Comparison of ENCODE assay signal across 34 cellular contexts in the genomic region with DNA sequence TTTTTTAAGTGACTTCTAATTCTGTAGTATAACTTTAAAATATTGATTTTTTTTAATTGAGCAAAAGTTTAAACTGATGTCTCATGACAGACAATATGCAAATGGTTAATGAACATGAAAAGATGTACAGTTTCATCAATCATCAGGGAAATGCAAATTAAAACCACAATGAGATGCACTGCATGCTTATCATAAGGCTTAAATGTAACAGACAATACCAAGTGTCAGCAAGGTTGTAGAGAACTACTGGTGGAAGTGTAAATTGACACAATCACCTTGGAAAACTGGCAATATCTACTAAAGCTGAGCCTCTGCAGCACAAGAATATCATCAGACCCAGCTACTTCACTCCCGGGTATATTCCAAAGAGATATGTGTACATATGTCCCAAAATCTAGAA.
"Had no signal": no experiment of that assay in that cellular context is flagged by ENCODE, and none has a peak within 500 bp of the region (broad histone marks: within the 10 kb centered on the region; RNA-seq: fewer than 3 reads in every experiment).

No MANE protein-coding gene starts in this region.

- H3K27ac ChIP-seq: adrenal gland, ascending aorta, body of pancreas, brain microvascular endothelial cell, breast epithelium, cardiac muscle cell had no signal

- H3K4me3 ChIP-seq: adrenal gland, ascending aorta, body of pancreas, breast epithelium, cardiac muscle cell had no signal

- DNase-seq: activated effector memory CD4-positive, alpha-beta T cell treated with anti-CD3 and anti-CD28 coated beads, Interleukin-2, amount 50 U/mL, for 16 hours; activated effector memory CD4-positive, alpha-beta T cell treated with Interleukin-2 at 50 U/mL for 16 hours; activated gamma-delta T cell; activated gamma-delta T cell treated with Interleukin-2 at 50 U/mL for 16 hours; activated naive CD4-positive, alpha-beta T cell; activated naive CD4-positive, alpha-beta T cell treated with anti-CD3 and anti-CD28 coated beads for 36 hours; activated naive CD4-positive, alpha-beta T cell treated with anti-CD3 and anti-CD28 coated beads, Interleukin-2, amount 10 ng/mL, durations not matched to agents 7 days and 5 days; activated naive CD4-positive, alpha-beta T cell treated with anti-CD3 and anti-CD28 coated beads, Interleukin-2, amount 50 U/mL, for 16 hours; activated naive CD4-positive, alpha-beta T cell treated with Interleukin-2 at 50 U/mL for 16 hours; activated naive CD8-positive, alpha-beta T cell treated with anti-CD3 and anti-CD28 coated beads for 36 hours; activated naive CD8-positive, alpha-beta T cell treated with anti-CD3 and anti-CD28 coated beads, Interleukin-2, amount 10 ng/mL, durations not matched to agents 7 days and 5 days; activated naive CD8-positive, alpha-beta T cell treated with anti-CD3 and anti-CD28 coated beads, Interleukin-2, amount 50 U/mL, for 24 hours; activated T-cell treated with anti-CD3 and anti-CD28 coated beads, Interleukin-2, amount 50 U/mL, for 1 hour; activated T-cell treated with anti-CD3 and anti-CD28 coated beads, Interleukin-2, amount 50 U/mL, for 24 hours; activated T-cell treated with anti-CD3 and anti-CD28 coated beads, Interleukin-2, amount 50 U/mL, for 4 hours; activated T-cell treated with anti-CD3 and anti-CD28 coated beads, Interleukin-2, amount 50 U/mL, for 48 hours; activated T-cell treated with anti-CD3 and anti-CD28 coated beads, Interleukin-2, amount 50 U/mL, for 72 hours; adrenal gland; amniotic stem cell; amygdala; anterior cingulate cortex; aorta; body of pancreas; brain microvascular endothelial cell; caudate nucleus; central memory CD4-positive, alpha-beta T cell; cerebellar nuclear complex had no signal

- H3K27me3 ChIP-seq: adrenal gland, ascending aorta, body of pancreas, brain microvascular endothelial cell, breast epithelium, cardiac muscle cell had no signal

- FAIRE-seq: astrocyte, bronchial epithelial cell had no signal

- H3K36me3 ChIP-seq: adrenal gland, ascending aorta, brain microvascular endothelial cell, breast epithelium, cardiac muscle cell had no signal

- H3K4me1 ChIP-seq: adrenal gland, ascending aorta, body of pancreas, breast epithelium had no signal

- ATAC-seq: activated naive CD4-positive, alpha-beta T cell treated with anti-CD3 and anti-CD28 coated beads, Interleukin-2, amount 50 U/mL, for 72 hours; activated naive CD8-positive, alpha-beta T cell treated with anti-CD3 and anti-CD28 coated beads, Interleukin-2, amount 50 U/mL, for 24 hours; activated T-cell treated with anti-CD3 and anti-CD28 coated beads, Interleukin-2, amount 50 U/mL, for 4 hours; activated T-cell treated with anti-CD3 and anti-CD28 coated beads, Interleukin-2, amount 50 U/mL, for 72 hours; activated T-helper 17 cell treated with anti-CD3 and anti-CD28 coated beads, Interleukin-2, amount 50 U/mL, for 72 hours; body of pancreas had no signal

- H3K9me3 ChIP-seq: adrenal gland, ascending aorta, body of pancreas, breast epithelium had no signal
